In the genomic region with DNA sequence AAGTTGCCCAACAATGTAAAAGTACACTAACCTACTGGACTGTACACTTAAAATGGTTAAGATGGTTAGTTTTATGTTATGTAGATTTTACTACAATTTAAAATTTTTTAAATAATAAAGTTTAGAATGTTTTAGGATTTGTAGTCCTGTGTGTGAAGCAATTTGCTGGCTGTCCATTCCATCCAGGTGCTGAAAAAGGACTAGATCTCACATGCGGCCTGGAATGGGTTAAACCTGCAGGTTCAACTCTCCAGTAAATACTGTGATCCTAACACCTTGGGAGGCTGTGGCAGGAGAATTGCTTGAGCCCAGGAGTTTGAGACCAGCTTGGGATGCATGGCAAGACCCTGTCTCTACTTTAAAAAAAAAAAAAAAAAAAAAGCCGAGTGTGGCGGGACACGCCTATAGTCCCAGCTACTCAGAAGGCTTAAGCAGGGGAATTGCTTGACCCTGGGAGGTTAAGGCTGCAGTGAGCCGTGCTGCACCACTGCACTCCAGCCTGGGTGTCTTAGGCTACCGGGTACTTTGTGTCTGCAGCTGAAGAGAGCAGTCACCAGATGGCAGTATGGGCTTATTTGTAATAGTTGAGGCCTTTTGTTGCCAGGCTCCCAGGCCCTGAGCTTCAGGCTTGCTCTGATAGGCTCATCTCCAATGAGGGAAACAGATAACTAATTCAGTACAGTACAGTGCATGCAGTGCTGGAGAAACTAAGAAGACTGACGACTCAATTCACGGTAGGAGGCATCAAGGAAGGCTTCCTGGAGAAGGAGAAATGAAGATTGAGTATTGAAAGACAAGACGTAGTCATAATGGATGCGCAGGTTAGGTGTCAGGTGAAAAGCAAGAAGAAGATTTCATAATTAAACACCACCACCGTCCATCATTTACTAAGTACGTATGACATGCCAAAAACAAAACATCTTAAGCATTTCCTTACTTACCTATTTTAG, we compare ENCODE assay signal across 8 cellular contexts.
DNase-seq lines count a peak whose midpoint lies in the region; ATAC-seq, FAIRE-seq and TF ChIP-seq lines count a peak whose summit lies in the region.

No MANE protein-coding gene starts in this region.

- no peak overlapping the region for H3K23ac ChIP-seq in H1 (ENCODE audit: insufficient read length)

- no peak overlapping the region for H3K9ac ChIP-seq in H1 (replicated peaks in 1 of 4; ENCODE audit: extremely low read depth in 1 of 4, low read depth in 3 of 4, low read length in 3 of 4)

- H2BK20ac ChIP-seq in H1 (ENCODE audit: low read length), result no peak overlapping the region

- no peak overlapping the region for H2AK5ac ChIP-seq in H1 (ENCODE audit: low read depth, low read length)

- no peaks in the 10 kb centered on the region for H4K20me1 ChIP-seq in H1 (replicated peaks in 1 of 2; ENCODE audit: control insufficient read depth in 1 of 2, insufficient read depth in 2 of 2, low read length in 2 of 2)

- TF ChIP-seq RAD21 in H1 (IDR thresholded peaks at IDR 0.05 in 1 of 2, conservative IDR thresholded peaks at IDR 0.05 in 1 of 2; ENCODE audit: low read depth in 2 of 2, low read length in 2 of 2), result peak; percentile 84 to 93

- H4K8ac ChIP-seq in H1 (ENCODE audit: extremely low read depth, insufficient read depth, low read length), result no peak overlapping the region

- H2BK5ac ChIP-seq in H1 (ENCODE audit: low read depth, low read length), result no peak overlapping the region

- H4K5ac ChIP-seq in H1 (ENCODE audit: insufficient read length, low read depth, low read length), result no peak overlapping the region

- no peak overlapping the region for H2BK120ac ChIP-seq in H1 (replicated peaks; ENCODE audit: low read depth, low read length)

- H3K56ac ChIP-seq in H1 (replicated peaks; ENCODE audit: insufficient read length, low read depth, low read length), result no peak overlapping the region

- H3K79me1 ChIP-seq in H1 (ENCODE audit: low read depth, low read length), result no peaks in the 10 kb centered on the region

- peaks cover 2% of the 10 kb centered on the region; the same call in 1 of the 2 replicates for H3K23me2 ChIP-seq in H1 (ENCODE audit: low read depth, low read length)

- no peak overlapping the region for H3K14ac ChIP-seq in H1 (ENCODE audit: insufficient read length)

- no peak overlapping the region for H2BK12ac ChIP-seq in H1 (ENCODE audit: low read depth, low read length)

- no peak for TF ChIP-seq EP300 in H1 (IDR thresholded peaks at IDR 0.05; ENCODE audit: borderline replicate concordance in 1 of 2, low read depth in 2 of 2, low read length in 2 of 2)
- no peak for TF ChIP-seq EP300 in sigmoid colon (IDR thresholded peaks at IDR 0.05)

- H4K91ac ChIP-seq in H1 (replicated peaks; ENCODE audit: insufficient read length, low read length), result no peak overlapping the region

- DNase-seq in GM03348 (ENCODE audit: low spot score), result peak; percentile 83
- DNase-seq in NCI-H526 treated with DMSO at 0.1 percent for 48 hours (lab: John Stamatoyannopoulos, UW), result peak; percentile 55
- peak; percentile 39 for DNase-seq in activated CD4-positive, alpha-beta T cell treated with anti-CD3 and anti-CD28 coated beads, Interleukin-2, amount 50 U/mL, for 4 hours
- DNase-seq in H1 (ENCODE audit: low read depth in 1 of 2, low spot score in 2 of 2), result peak; percentile 63 to 70
- peak; percentile 27 to 57 for DNase-seq in mesothelial cell of epicardium (ENCODE audit: low spot score in 2 of 2, unreplicated experiment in 2 of 2)
- peak; percentile 11 to 66 for DNase-seq in stimulated activated effector memory CD8-positive, alpha-beta T cell treated with anti-CD3 and anti-CD28 coated beads, Interleukin-12 subunit alpha, Interleukin-12 subunit beta, amount 100 ng/mL, for 72 hours (ENCODE audit: low spot score in 2 of 2)
- no peak for DNase-seq in sigmoid colon

- TF ChIP-seq CTCF in H1 (IDR thresholded peaks at IDR 0.05; ENCODE audit: control extremely low read depth in 1 of 3, insufficient read depth in 1 of 3, low read depth in 1 of 3, low read length in 3 of 3) (peak; percentile 63 to 91 (median 81)), mesothelial cell of epicardium (IDR thresholded peaks at IDR 0.05; ENCODE audit: unreplicated experiment) (peak; percentile 31), sigmoid colon (IDR thresholded peaks at IDR 0.05) (peak in 2 of 4 experiments; percentile 35 to 47)

- H3K27me3 ChIP-seq in H1 (replicated peaks in 1 of 4; ENCODE audit: control insufficient read depth in 3 of 4, extremely low read depth in 1 of 4, insufficient read depth in 3 of 4, low read length in 3 of 4), result no peaks in the 10 kb centered on the region; a peak in 2 of 7 replicates
- peaks cover 0 to 40% (median 4%) of the 10 kb centered on the region in 3 donors for H3K27me3 ChIP-seq in sigmoid colon

- H3K4me3 Mint-ChIP-seq in mesothelial cell of epicardium, result no peak overlapping the region
- H3K4me3 Mint-ChIP-seq in stimulated activated effector memory CD8-positive, alpha-beta T cell treated with anti-CD3 and anti-CD28 coated beads, Interleukin-12 subunit alpha, Interleukin-12 subunit beta, amount 100 ng/mL, for 72 hours, result no peak overlapping the region

- peaks cover 0 to 4% (median under 1%) of the 10 kb centered on the region in 4 experiments; a peak in 3 of 7 replicates for H3K4me1 ChIP-seq in H1 (replicated peaks in 1 of 4; ENCODE audit: control insufficient read depth in 3 of 4, insufficient read depth in 4 of 4, low read length in 3 of 4)
- H3K4me1 ChIP-seq in sigmoid colon, result peaks cover 0 to 9% (median 3%) of the 10 kb centered on the region in 4 donors

- no peak overlapping the region for H2BK15ac ChIP-seq in H1 (ENCODE audit: low read length)

- no peaks in the 10 kb centered on the region for H3K36me3 Mint-ChIP-seq in mesothelial cell of epicardium
- no peaks in the 10 kb centered on the region for H3K36me3 Mint-ChIP-seq in stimulated activated effector memory CD8-positive, alpha-beta T cell treated with anti-CD3 and anti-CD28 coated beads, Interleukin-12 subunit alpha, Interleukin-12 subunit beta, amount 100 ng/mL, for 72 hours

- peak; percentile 76 for ATAC-seq in HG03439 (IDR thresholded peaks at IDR 0.05; ENCODE audit: unreplicated experiment)
- peak; percentile 86 for ATAC-seq in stimulated activated effector memory CD8-positive, alpha-beta T cell treated with anti-CD3 and anti-CD28 coated beads, Interleukin-12 subunit alpha, Interleukin-12 subunit beta, amount 100 ng/mL, for 72 hours

- peaks cover 13% of the 10 kb centered on the region for H3K27me3 Mint-ChIP-seq in mesothelial cell of epicardium (ENCODE audit: low read depth)

- H3K9me3 ChIP-seq in H1 (ENCODE audit: insufficient read depth in 2 of 2, low read depth in 1 of 2, low read length in 1 of 2), result no peaks in the 10 kb centered on the region
- H3K9me3 ChIP-seq in sigmoid colon, result no peaks in the 10 kb centered on the region

- TF ChIP-seq POLR2A in H1 (IDR thresholded peaks at IDR 0.05; ENCODE audit: control extremely low read depth in 1 of 2, low read depth in 2 of 2, low read length in 2 of 2), result no peak
- no peak for TF ChIP-seq POLR2A in sigmoid colon (IDR thresholded peaks at IDR 0.05)

- CTCF ChIA-PET in H1 (lab: Charles Lee; ENCODE audit: partially characterized antibody), result interaction anchor here (0.7 to 6.1 kb wide), 32 partner anchors 13 to 592 kb away, joined by 3 to 55 read pairs (median 4); no protein-coding TSS in a partner anchor

- H2AFZ ChIP-seq in H1 (ENCODE audit: low read length), result no peak overlapping the region

- H3K27ac Mint-ChIP-seq in mesothelial cell of epicardium, result no peak overlapping the region
- no peak overlapping the region for H3K27ac Mint-ChIP-seq in stimulated activated effector memory CD8-positive, alpha-beta T cell treated with anti-CD3 and anti-CD28 coated beads, Interleukin-12 subunit alpha, Interleukin-12 subunit beta, amount 100 ng/mL, for 72 hours

- no peak overlapping the region; a peak in 1 of 4 replicates for H3K4me2 ChIP-seq in H1 (ENCODE audit: insufficient read depth in 1 of 2, low read depth in 2 of 2, low read length in 2 of 2)

- no peaks in the 10 kb centered on the region for H3K79me2 ChIP-seq in H1 (ENCODE audit: control insufficient read depth in 1 of 2, insufficient read depth in 2 of 2, low read length in 2 of 2)

- H3K4ac ChIP-seq in H1 (replicated peaks; ENCODE audit: insufficient read length, low read depth, low read length), result no peak overlapping the region

- H3K27ac ChIP-seq in H1 (ENCODE audit: low read depth, low read length), result no peak overlapping the region
- no peak overlapping the region for H3K27ac ChIP-seq in sigmoid colon

- H3K9me3 Mint-ChIP-seq in mesothelial cell of epicardium, result no peaks in the 10 kb centered on the region
- no peaks in the 10 kb centered on the region for H3K9me3 Mint-ChIP-seq in stimulated activated effector memory CD8-positive, alpha-beta T cell treated with anti-CD3 and anti-CD28 coated beads, Interleukin-12 subunit alpha, Interleukin-12 subunit beta, amount 100 ng/mL, for 72 hours

- intact Hi-C loops in sigmoid colon (cut with DNase I), result no loop called here

- POLR2A ChIA-PET in H1 (lab: Charles Lee; ENCODE audit: partially characterized antibody), result interaction anchor here (0.9 to 1.6 kb wide), 3 partner anchors 9 to 98 kb away, joined by 3 to 4 read pairs (median 3); no protein-coding TSS in a partner anchor

- no peak overlapping the region for H3K18ac ChIP-seq in H1 (ENCODE audit: extremely low read depth, low read length)

- peak; percentile 97 for FAIRE-seq in H1 (lab: Jason Lieb, UNC)

- no peak overlapping the region for H3K4me3 ChIP-seq in H1 (ENCODE audit: extremely low read depth in 1 of 4, insufficient read depth in 2 of 4, low read depth in 3 of 4, low read length in 4 of 4)
- H3K4me3 ChIP-seq in sigmoid colon, result no peak overlapping the region

- 42% methylated on average over 12 of the region's 12 CpGs; no CpG with 5 or more reads in 1 of the 2 experiments for WGBS in H1 (ENCODE audit: extremely low coverage in 1 of 2, insufficient coverage in 1 of 2, insufficient read length in 1 of 2, insufficient replicate concordance in 2 of 2, low coverage in 1 of 2, low lambda C conversion rate in 2 of 2, missing lambda C conversion rate in 1 of 2), 2 experiments
- WGBS in sigmoid colon, 2 donors, result 38 to 40% methylated on average over 12 of the region's 12 CpGs

- no peaks in the 10 kb centered on the region for H3K36me3 ChIP-seq in H1 (ENCODE audit: control insufficient read depth in 2 of 4, insufficient read depth in 4 of 4, low read length in 3 of 4)
- H3K36me3 ChIP-seq in sigmoid colon, result no peaks in the 10 kb centered on the region

- H3K4me1 Mint-ChIP-seq in mesothelial cell of epicardium, result peaks cover 8% of the 10 kb centered on the region
- H3K4me1 Mint-ChIP-seq in stimulated activated effector memory CD8-positive, alpha-beta T cell treated with anti-CD3 and anti-CD28 coated beads, Interleukin-12 subunit alpha, Interleukin-12 subunit beta, amount 100 ng/mL, for 72 hours, result peaks cover 14% of the 10 kb centered on the region

TF ChIP-seq in H1, 55 proteins besides CTCF, POLR2A, EP300 and RAD21 (continues in another document):
- peak; percentile 45; the same call in 1 of the 2 replicates for TF ChIP-seq TBP (IDR thresholded peaks at IDR 0.05; ENCODE audit: low read depth, low read length)
- TF ChIP-seq RFX5 (IDR thresholded peaks at IDR 0.05; ENCODE audit: borderline replicate concordance, low read depth, low read length), result peak; percentile 41; the same call in 1 of the 2 replicates
